19 cellular contexts compared by ENCODE assay signal in the genomic region with DNA sequence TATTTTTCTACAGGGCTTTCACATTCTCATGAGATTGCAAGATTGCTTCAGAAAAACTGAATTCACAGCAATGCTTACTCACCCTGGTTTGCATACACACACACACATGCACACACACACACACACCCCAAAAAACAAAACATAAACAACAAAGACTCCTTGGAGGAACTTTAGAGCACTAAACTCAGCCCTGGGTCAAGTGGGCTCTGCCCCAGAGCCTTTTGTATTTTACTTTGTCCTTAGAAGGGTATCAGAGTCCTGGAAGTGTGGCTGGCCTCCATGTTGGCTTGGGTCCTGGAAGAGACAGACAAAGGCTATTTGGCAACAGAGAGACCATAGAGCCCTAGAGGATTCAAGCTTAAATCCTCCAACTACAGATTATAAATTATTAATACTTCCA. TPM values are rescaled to one million over a fixed set of nuclear protein-coding genes. Genes with fewer than 3 reads are reported as not detected.
DNase-seq lines count a peak whose midpoint lies in the region; ATAC-seq, FAIRE-seq and TF ChIP-seq lines count a peak whose summit lies in the region.
"Had no signal": no experiment of that assay in that cellular context is flagged by ENCODE, and none has a peak within 500 bp of the region (broad histone marks: within the 10 kb centered on the region; RNA-seq: fewer than 3 reads in every experiment).

No MANE protein-coding gene starts in this region.

- H3K79me2 ChIP-seq in HepG2 (ENCODE audit: insufficient read depth, low read length), result no peaks in the 10 kb centered on the region

- H3K4me3 ChIP-seq in fibroblast of villous mesenchyme (ENCODE audit: low read depth, low read length) (no peak overlapping the region), muscle layer of duodenum (ENCODE audit: low read depth in 1 of 2, low read length in 2 of 2) (no peak overlapping the region), testis (no peak overlapping the region), HepG2 (replicated peaks in 1 of 3; ENCODE audit: insufficient read depth in 1 of 3, low read depth in 2 of 3, low read length in 3 of 3) (no peak overlapping the region)
- H3K4me3 ChIP-seq: upper lobe of right lung had no signal

- no peak for TF ChIP-seq RAD21 in HepG2 (CRISPR knock-in tag; IDR thresholded peaks at IDR 0.05)

- no peak for TF ChIP-seq POLR2A in testis (IDR thresholded peaks at IDR 0.05)
- no peak for TF ChIP-seq POLR2A in HepG2 (IDR thresholded peaks at IDR 0.05; ENCODE audit: insufficient read depth in 1 of 2, low read depth in 2 of 2, low read length in 2 of 2)

- in situ Hi-C loops in HepG2 (cut with HindIII; ENCODE audit: extremely low pct_ligation_motif_present, low pct_unique_long_range_greater_than_20kb), result no loop called here

- no peak for ATAC-seq in HepG2
- no peak for ATAC-seq in HG03095 (IDR thresholded peaks at IDR 0.05; ENCODE audit: unreplicated experiment)
- no peak for ATAC-seq in HG03354 (IDR thresholded peaks at IDR 0.05; ENCODE audit: poor library complexity, severe bottlenecking, unreplicated experiment)
- ATAC-seq: stimulated activated naive B cell treated with anti-CD40 and anti-IgM and Interleukin-4, amounts not matched to agents 10 μg/mL and 1 μg/mL and 100 μg/mL, for 72 hours; upper lobe of right lung had no signal

- H3K36me3 ChIP-seq in muscle layer of duodenum (ENCODE audit: control insufficient read depth in 1 of 2, insufficient read depth in 2 of 2, low read length in 2 of 2), result no peaks in the 10 kb centered on the region
- H3K36me3 ChIP-seq in testis (ENCODE audit: low read depth, missing control alignments), result no peaks in the 10 kb centered on the region
- H3K36me3 ChIP-seq in HepG2 (replicated peaks in 1 of 2; ENCODE audit: control insufficient read depth in 1 of 2, insufficient read depth in 2 of 2, low read length in 2 of 2), result no peaks in the 10 kb centered on the region
- H3K36me3 ChIP-seq: upper lobe of right lung had no signal

- TF ChIP-seq EP300 in HepG2 (IDR thresholded peaks at IDR 0.05; ENCODE audit: low read depth in 2 of 2, low read length in 2 of 2), result no peak
- TF ChIP-seq EP300 in HepG2 (CRISPR knock-in tag; IDR thresholded peaks at IDR 0.05; ENCODE audit: borderline replicate concordance), result no peak

- POLR2A ChIA-PET in HepG2 (lab: Yijun Ruan, JAX), result interaction anchor here (1.2 to 1.4 kb wide), 3 partner anchors 14 to 48 kb away, joined by 3 to 4 read pairs (median 3); no protein-coding TSS in a partner anchor

- intact Hi-C loops in testis (cut with DNase I; ENCODE audit: low total_unique reads) (no loop called here), HepG2 (cut with micrococcal nuclease; ENCODE audit: unreplicated experiment) (no loop called here)

- DNase-seq in amniotic epithelial cell (ENCODE audit: low read depth), result peak; percentile 57
- peak; percentile 32 for DNase-seq in fibroblast of villous mesenchyme (ENCODE audit: low read depth)
- DNase-seq in testis, result peak; percentile 66
- DNase-seq in HepG2 (ENCODE audit: low spot score), result no peak
- DNase-seq in medulla oblongata (ENCODE audit: extremely low spot score), result no peak
- DNase-seq: DMS153; foreskin fibroblast; H9; kidney glomerular epithelial cell; NCI-H526 treated with DMSO at 0.1 percent for 48 hours; stimulated activated naive B cell treated with anti-CD40 and anti-IgM and Interleukin-4, amounts not matched to agents 10 μg/mL and 1 μg/mL and 100 μg/mL, for 72 hours; T-helper 1 cell; upper lobe of right lung had no signal

- CTCF ChIA-PET in HepG2 (lab: Yijun Ruan, JAX; ENCODE audit: low intra/inter-chr PET ratio, low total read pairs), result no interaction called here

- no TSS peak for BruUV-seq in HepG2 (replicated peaks; lab: Mats Ljungman, UMichigan)

- H3K9ac ChIP-seq in HepG2 (ENCODE audit: insufficient read depth, low read depth, low read length), result no peak overlapping the region

- H3K27me3 ChIP-seq in muscle layer of duodenum (ENCODE audit: low read depth, low read length) (no peaks in the 10 kb centered on the region), testis (no peaks in the 10 kb centered on the region), HepG2 (ENCODE audit: control insufficient read depth in 1 of 2, insufficient read depth in 2 of 2, low read length in 2 of 2) (peaks cover 0 to 4% of the 10 kb centered on the region in 2 experiments; a peak in 1 of 5 replicates)
- H3K27me3 ChIP-seq: upper lobe of right lung had no signal

- peak overlapping the region; percentile 20 for H3K27ac ChIP-seq in muscle layer of duodenum (ENCODE audit: low read length)
- H3K27ac ChIP-seq in testis, result peak overlapping the region in 1 of 2 donors; percentile 19
- H3K27ac ChIP-seq in HepG2 (ENCODE audit: extremely low read length, insufficient read depth, low read length), result no peak overlapping the region
- H3K27ac ChIP-seq: C4-2B, upper lobe of right lung had no signal

- H3K4me1 ChIP-seq in muscle layer of duodenum (ENCODE audit: control insufficient read depth in 1 of 2, insufficient read depth in 2 of 2, low read length in 2 of 2), result peaks cover 4 to 26% of the 10 kb centered on the region in 2 donors
- peaks cover 3% of the 10 kb centered on the region for H3K4me1 ChIP-seq in testis
- H3K4me1 ChIP-seq in HepG2 (ENCODE audit: insufficient read depth, low read length), result peaks cover 11% of the 10 kb centered on the region
- H3K4me1 ChIP-seq: upper lobe of right lung had no signal

- no peak overlapping the region for H3K4me2 ChIP-seq in HepG2 (ENCODE audit: low read depth, low read length)

- H3K9me3 ChIP-seq in muscle layer of duodenum (ENCODE audit: control insufficient read depth in 1 of 2, low read length in 2 of 2) (no peaks in the 10 kb centered on the region), testis (no peaks in the 10 kb centered on the region), HepG2 (ENCODE audit: low read length) (no peaks in the 10 kb centered on the region)
- H3K9me3 ChIP-seq: upper lobe of right lung had no signal

- H2AFZ ChIP-seq in HepG2 (ENCODE audit: low read length), result no peak overlapping the region

- no peak for FAIRE-seq in HepG2 (lab: Jason Lieb, UNC)

- H4K20me1 ChIP-seq in HepG2 (ENCODE audit: insufficient read depth, low read length), result no peaks in the 10 kb centered on the region

- TF ChIP-seq CTCF in fibroblast of villous mesenchyme (IDR thresholded peaks at IDR 0.05; ENCODE audit: insufficient read depth, low read depth, low read length) (no peak), testis (IDR thresholded peaks at IDR 0.05) (no peak), HepG2 (CRISPR knock-in tag; IDR thresholded peaks at IDR 0.05) (no peak)

RNA-seq across cellular contexts. Expression of gene CST9, which starts 8.0 kb away (rescaled TPM):
- not detected in 2 replicates for total RNA-seq in fibroblast of villous mesenchyme
- under 1 TPM in 1 of 2 donors, not detected in 1; 0.19 TPM for total RNA-seq in testis
- not detected for polyA plus RNA-seq in testis (ENCODE audit: insufficient read depth, low read depth, low replicate concordance)
- 0.07 TPM in 1 of 2 replicates, not detected in the other for total RNA-seq in HepG2 (2016; rRNA removed; fragmentation: Illumina TruSeq; extraction: Trizol)
- not detected in 2 replicates for total RNA-seq in HepG2 (2016; cell fraction: cytosol; rRNA removed; fragmentation: Illumina TruSeq; extraction: Trizol; ENCODE audit: low read depth)
- not detected in 2 replicates for total RNA-seq in HepG2 (2016; cell fraction: insoluble cytoplasmic fraction; rRNA removed; fragmentation: Illumina TruSeq; extraction: Trizol)
- not detected in 2 replicates for total RNA-seq in HepG2 (2016; cell fraction: membrane; rRNA removed; fragmentation: Illumina TruSeq; extraction: Trizol)
- total RNA-seq in HepG2 (2016; cell fraction: nucleus; rRNA removed; fragmentation: Illumina TruSeq; extraction: Trizol), result not detected in 2 replicates
- polyA plus RNA-seq in HepG2 (2011; rRNA removed), result not detected in 2 replicates
- polyA plus RNA-seq in HepG2 (2011; cell fraction: cytosol; rRNA removed), result not detected in 2 replicates
- polyA plus RNA-seq in HepG2 (2011; cell fraction: nucleus; rRNA removed), result not detected in 2 replicates
- not detected in 2 replicates for polyA plus RNA-seq in HepG2 (2012)
- polyA plus RNA-seq in HepG2 (2016; cell fraction: cytosol; fragmentation: Illumina TruSeq; extraction: Trizol; ENCODE audit: low read depth), result not detected in 2 replicates
- polyA plus RNA-seq in HepG2 (2016; cell fraction: insoluble cytoplasmic fraction; fragmentation: Illumina TruSeq; extraction: Trizol; ENCODE audit: low read depth), result not detected in 2 replicates
- not detected in 2 replicates for polyA plus RNA-seq in HepG2 (2016; cell fraction: membrane; fragmentation: Illumina TruSeq; extraction: Trizol; ENCODE audit: low read depth)
- not detected in 2 replicates for polyA plus RNA-seq in HepG2 (2016; cell fraction: nucleus; fragmentation: Illumina TruSeq; extraction: Trizol; ENCODE audit: insufficient read depth, low read depth)
- not detected in 2 replicates for polyA minus RNA-seq in HepG2 (2011; rRNA and poly(A)+ RNA removed; ENCODE audit: low replicate concordance)
- not detected in 2 replicates for polyA minus RNA-seq in HepG2 (2011; cell fraction: cytosol; rRNA and poly(A)+ RNA removed)
- polyA minus RNA-seq in HepG2 (2011; cell fraction: nucleus; rRNA and poly(A)+ RNA removed), result 0.25 TPM in 1 of 2 replicates, not detected in the other
- total RNA-seq: H9, mononuclear cell, OCI-LY7, upper lobe of right lung had no signal

RNA-seq across cellular contexts. Expression of gene CST3, which starts 24.1 kb away (rescaled TPM):
- total RNA-seq in fibroblast of villous mesenchyme, result 55.3 and 123 TPM in 2 replicates
- total RNA-seq in testis, result 1,000 to 10,000 TPM; 3,145 to 4,272 TPM
- polyA plus RNA-seq in testis (ENCODE audit: insufficient read depth, low read depth, low replicate concordance), result 1,703 TPM
- total RNA-seq in HepG2 (2016; rRNA removed; fragmentation: Illumina TruSeq; extraction: Trizol), result 300 and 690 TPM in 2 replicates
- 306 and 400 TPM in 2 replicates for total RNA-seq in HepG2 (2016; cell fraction: cytosol; rRNA removed; fragmentation: Illumina TruSeq; extraction: Trizol; ENCODE audit: low read depth)
- 277 and 657 TPM in 2 replicates for total RNA-seq in HepG2 (2016; cell fraction: insoluble cytoplasmic fraction; rRNA removed; fragmentation: Illumina TruSeq; extraction: Trizol)
- 267 and 341 TPM in 2 replicates for total RNA-seq in HepG2 (2016; cell fraction: membrane; rRNA removed; fragmentation: Illumina TruSeq; extraction: Trizol)
- total RNA-seq in HepG2 (2016; cell fraction: nucleus; rRNA removed; fragmentation: Illumina TruSeq; extraction: Trizol), result 478 and 575 TPM in 2 replicates
- 1,005 and 1,077 TPM in 2 replicates for polyA plus RNA-seq in HepG2 (2011; rRNA removed)
- 827 and 1,616 TPM in 2 replicates for polyA plus RNA-seq in HepG2 (2011; cell fraction: cytosol; rRNA removed)
- polyA plus RNA-seq in HepG2 (2011; cell fraction: nucleus; rRNA removed), result 530 and 563 TPM in 2 replicates
- 560 and 584 TPM in 2 replicates for polyA plus RNA-seq in HepG2 (2012)
- polyA plus RNA-seq in HepG2 (2016; cell fraction: cytosol; fragmentation: Illumina TruSeq; extraction: Trizol; ENCODE audit: low read depth), result 569 and 650 TPM in 2 replicates
- polyA plus RNA-seq in HepG2 (2016; cell fraction: insoluble cytoplasmic fraction; fragmentation: Illumina TruSeq; extraction: Trizol; ENCODE audit: low read depth), result 435 and 510 TPM in 2 replicates
- polyA plus RNA-seq in HepG2 (2016; cell fraction: membrane; fragmentation: Illumina TruSeq; extraction: Trizol; ENCODE audit: low read depth), result 388 and 429 TPM in 2 replicates
- polyA plus RNA-seq in HepG2 (2016; cell fraction: nucleus; fragmentation: Illumina TruSeq; extraction: Trizol; ENCODE audit: insufficient read depth, low read depth), result 1,429 and 1,592 TPM in 2 replicates
- polyA minus RNA-seq in HepG2 (2011; rRNA and poly(A)+ RNA removed; ENCODE audit: low replicate concordance), result 60.4 and 1,528 TPM in 2 replicates
- 688 and 730 TPM in 2 replicates for polyA minus RNA-seq in HepG2 (2011; cell fraction: cytosol; rRNA and poly(A)+ RNA removed)
- 130 and 153 TPM in 2 replicates for polyA minus RNA-seq in HepG2 (2011; cell fraction: nucleus; rRNA and poly(A)+ RNA removed)
- total RNA-seq: OCI-LY7 had no signal

RNA-seq across cellular contexts. Expression of gene CST9L, which starts 45.4 kb away (rescaled TPM):
- total RNA-seq in fibroblast of villous mesenchyme, result not detected in 2 replicates
- total RNA-seq in testis, result 100 to 1,000 TPM in 1 of 2 donors, 10 to 100 TPM in 1; 78.8 to 127 TPM
- polyA plus RNA-seq in testis (ENCODE audit: insufficient read depth, low read depth, low replicate concordance), result 184 TPM
- total RNA-seq in HepG2 (2016; rRNA removed; fragmentation: Illumina TruSeq; extraction: Trizol), result 0.15 TPM in 1 of 2 replicates, not detected in the other
- not detected in 2 replicates for total RNA-seq in HepG2 (2016; cell fraction: cytosol; rRNA removed; fragmentation: Illumina TruSeq; extraction: Trizol; ENCODE audit: low read depth)
- total RNA-seq in HepG2 (2016; cell fraction: insoluble cytoplasmic fraction; rRNA removed; fragmentation: Illumina TruSeq; extraction: Trizol), result not detected in 2 replicates
- not detected in 2 replicates for total RNA-seq in HepG2 (2016; cell fraction: membrane; rRNA removed; fragmentation: Illumina TruSeq; extraction: Trizol)
- not detected in 2 replicates for total RNA-seq in HepG2 (2016; cell fraction: nucleus; rRNA removed; fragmentation: Illumina TruSeq; extraction: Trizol)
- polyA plus RNA-seq in HepG2 (2011; rRNA removed), result not detected in 2 replicates
- polyA plus RNA-seq in HepG2 (2011; cell fraction: cytosol; rRNA removed), result not detected in 2 replicates
- polyA plus RNA-seq in HepG2 (2011; cell fraction: nucleus; rRNA removed), result not detected in 2 replicates
- polyA plus RNA-seq in HepG2 (2012), result not detected in 2 replicates
- polyA plus RNA-seq in HepG2 (2016; cell fraction: cytosol; fragmentation: Illumina TruSeq; extraction: Trizol; ENCODE audit: low read depth), result not detected in 2 replicates
- not detected in 2 replicates for polyA plus RNA-seq in HepG2 (2016; cell fraction: insoluble cytoplasmic fraction; fragmentation: Illumina TruSeq; extraction: Trizol; ENCODE audit: low read depth)
- not detected in 2 replicates for polyA plus RNA-seq in HepG2 (2016; cell fraction: membrane; fragmentation: Illumina TruSeq; extraction: Trizol; ENCODE audit: low read depth)
- polyA plus RNA-seq in HepG2 (2016; cell fraction: nucleus; fragmentation: Illumina TruSeq; extraction: Trizol; ENCODE audit: insufficient read depth, low read depth), result not detected in 2 replicates
- not detected in 2 replicates for polyA minus RNA-seq in HepG2 (2011; rRNA and poly(A)+ RNA removed; ENCODE audit: low replicate concordance)
- polyA minus RNA-seq in HepG2 (2011; cell fraction: cytosol; rRNA and poly(A)+ RNA removed), result not detected in 2 replicates
- not detected in 2 replicates for polyA minus RNA-seq in HepG2 (2011; cell fraction: nucleus; rRNA and poly(A)+ RNA removed)
- total RNA-seq: H9, mononuclear cell, OCI-LY7, upper lobe of right lung had no signal

Comparison
In these comparisons a context has a peak if more than half of its experiments do, and no peak if none do; other contexts are left out.
1. DNase-seq: peak in amniotic epithelial cell (single experiment), fibroblast of villous mesenchyme (single experiment) and testis (single experiment); none in HepG2 (single experiment) and medulla oblongata (single experiment).
2. RNA of gene CST9L, which starts 45.4 kb away (total RNA-seq): 78.8 to 127 TPM in testis; 0.15 TPM in HepG2 and not detected in fibroblast of villous mesenchyme; every median in the first group is over 10 times any median in the second.